ENCODE assay signal across 8 cellular contexts in genomic region chr18:26657618-26658581, GRCh38.
DNase-seq lines count a peak whose midpoint lies in the region; ATAC-seq and TF ChIP-seq lines count a peak whose summit lies in the region.

No MANE protein-coding gene starts in this region.

- intact Hi-C loops in tibial artery (cut with DNase I; ENCODE audit: low total_unique reads): loop anchor here (2.0 kb wide), 1 partner anchor 109 kb away; the partner anchor contains the start of gene KCTD1

- WGBS in liver: 14% methylated on average over 16 of the region's 16 CpGs

- H3K4me1 ChIP-seq in liver (ENCODE audit: control insufficient read depth in 4 of 4, insufficient read depth in 4 of 4, low read length in 3 of 4): peaks cover 3 to 19% (median 18%) of the 10 kb centered on the region in 4 donors
- H3K4me1 ChIP-seq in tibial artery: peaks cover 0 to 20% (median 16%) of the 10 kb centered on the region in 4 donors
- no peaks in the 10 kb centered on the region for H3K4me1 ChIP-seq in effector memory CD4-positive, alpha-beta T cell (ENCODE audit: control insufficient read depth, insufficient read depth, low read length, poor library complexity, severe bottlenecking)

- no peaks in the 10 kb centered on the region for H3K9me3 Mint-ChIP-seq in activated CD8-positive, alpha-beta memory T cell treated with anti-CD3 and anti-CD28 coated beads, Interleukin-2, amount 10 ng/mL, durations not matched to agents 7 days and 5 days (ENCODE audit: low read depth)
- no peaks in the 10 kb centered on the region for H3K9me3 Mint-ChIP-seq in activated naive CD8-positive, alpha-beta T cell treated with anti-CD3 and anti-CD28 coated beads for 36 hours

- no peak for DNase-seq in activated CD8-positive, alpha-beta memory T cell treated with anti-CD3 and anti-CD28 coated beads, Interleukin-2, amount 10 ng/mL, durations not matched to agents 7 days and 5 days
- no peak for DNase-seq in activated CD8-positive, alpha-beta memory T cell treated with anti-CD3 and anti-CD28 coated beads for 24 hours
- DNase-seq in activated naive CD8-positive, alpha-beta T cell treated with anti-CD3 and anti-CD28 coated beads for 36 hours: no peak
- DNase-seq in tibial artery: no peak
- DNase-seq in effector memory CD4-positive, alpha-beta T cell: no peak

- H3K27ac ChIP-seq in liver (ENCODE audit: low read depth in 1 of 2, low read length in 2 of 2) (peak overlapping the region in 1 of 2 donors; percentile 81), tibial artery (peak overlapping the region; percentile 86 to 87)
- no peak overlapping the region for H3K27ac ChIP-seq in effector memory CD4-positive, alpha-beta T cell (ENCODE audit: insufficient read depth, low read length, poor library complexity, severe bottlenecking)

- no peaks in the 10 kb centered on the region for H3K36me3 Mint-ChIP-seq in activated CD8-positive, alpha-beta memory T cell treated with anti-CD3 and anti-CD28 coated beads, Interleukin-2, amount 10 ng/mL, durations not matched to agents 7 days and 5 days
- H3K36me3 Mint-ChIP-seq in activated naive CD8-positive, alpha-beta T cell treated with anti-CD3 and anti-CD28 coated beads for 36 hours: no peaks in the 10 kb centered on the region

- H3K27ac Mint-ChIP-seq in activated CD8-positive, alpha-beta memory T cell treated with anti-CD3 and anti-CD28 coated beads, Interleukin-2, amount 10 ng/mL, durations not matched to agents 7 days and 5 days: peak overlapping the region; percentile 30
- no peak overlapping the region for H3K27ac Mint-ChIP-seq in activated naive CD8-positive, alpha-beta T cell treated with anti-CD3 and anti-CD28 coated beads for 36 hours

- no peak for TF ChIP-seq CTCF in liver (IDR thresholded peaks at IDR 0.05; ENCODE audit: low read depth, low read length, missing input control)
- TF ChIP-seq CTCF in tibial artery (IDR thresholded peaks at IDR 0.05): no peak

- H3K9ac ChIP-seq in liver (ENCODE audit: low read depth in 1 of 2, low read length in 2 of 2): peak overlapping the region; percentile 43 to 85

- H3K4me3 ChIP-seq in liver (ENCODE audit: low read depth in 1 of 3, low read length in 3 of 3) (peak overlapping the region; percentile 62 to 99 (median 95)), tibial artery (peak overlapping the region; percentile 76 to 91)
- no peak overlapping the region for H3K4me3 ChIP-seq in effector memory CD4-positive, alpha-beta T cell (ENCODE audit: insufficient read depth, low read depth, low read length, poor library complexity, severe bottlenecking)

- H3K27me3 ChIP-seq in liver (ENCODE audit: control insufficient read depth in 4 of 4, insufficient read depth in 4 of 4, low read length in 3 of 4): no peaks in the 10 kb centered on the region
- H3K27me3 ChIP-seq in tibial artery: no peaks in the 10 kb centered on the region
- H3K27me3 ChIP-seq in effector memory CD4-positive, alpha-beta T cell (replicated peaks; ENCODE audit: control insufficient read depth, insufficient read depth, low read length, poor library complexity, severe bottlenecking): peaks cover 11% of the 10 kb centered on the region

- peaks cover 65% of the 10 kb centered on the region for H3K27me3 Mint-ChIP-seq in activated CD8-positive, alpha-beta memory T cell treated with anti-CD3 and anti-CD28 coated beads, Interleukin-2, amount 10 ng/mL, durations not matched to agents 7 days and 5 days
- peaks cover 69% of the 10 kb centered on the region for H3K27me3 Mint-ChIP-seq in activated naive CD8-positive, alpha-beta T cell treated with anti-CD3 and anti-CD28 coated beads for 36 hours

- no peaks in the 10 kb centered on the region for H3K9me3 ChIP-seq in liver (ENCODE audit: control insufficient read depth in 4 of 4, low read length in 3 of 4)
- H3K9me3 ChIP-seq in tibial artery: no peaks in the 10 kb centered on the region
- no peaks in the 10 kb centered on the region for H3K9me3 ChIP-seq in effector memory CD4-positive, alpha-beta T cell (ENCODE audit: control insufficient read depth, low read length)

- TF ChIP-seq RAD21 in liver (IDR thresholded peaks at IDR 0.05): no peak

- CTCF ChIA-PET in activated CD8-positive, alpha-beta memory T cell treated with anti-CD3 and anti-CD28 coated beads, Interleukin-2, amount 10 ng/mL, durations not matched to agents 7 days and 5 days (lab: Charles Lee): interaction anchor here (1.2 kb wide), 1 partner anchor 8 kb away, joined by 3 read pairs; no protein-coding TSS in a partner anchor

- peaks cover 11% of the 10 kb centered on the region for H3K4me1 Mint-ChIP-seq in activated CD8-positive, alpha-beta memory T cell treated with anti-CD3 and anti-CD28 coated beads, Interleukin-2, amount 10 ng/mL, durations not matched to agents 7 days and 5 days
- H3K4me1 Mint-ChIP-seq in activated naive CD8-positive, alpha-beta T cell treated with anti-CD3 and anti-CD28 coated beads for 36 hours: peaks cover 12% of the 10 kb centered on the region

- H3K4me3 Mint-ChIP-seq in activated CD8-positive, alpha-beta memory T cell treated with anti-CD3 and anti-CD28 coated beads, Interleukin-2, amount 10 ng/mL, durations not matched to agents 7 days and 5 days: peak overlapping the region; percentile 72
- H3K4me3 Mint-ChIP-seq in activated naive CD8-positive, alpha-beta T cell treated with anti-CD3 and anti-CD28 coated beads for 36 hours: peak overlapping the region; percentile 72

- no peak for ATAC-seq in activated CD8-positive, alpha-beta memory T cell treated with anti-CD3 and anti-CD28 coated beads, Interleukin-2, amount 10 ng/mL, durations not matched to agents 7 days and 5 days
- no peak for ATAC-seq in GM21447 (IDR thresholded peaks at IDR 0.05; ENCODE audit: unreplicated experiment)
- no peak for ATAC-seq in GM18517 (IDR thresholded peaks at IDR 0.05; ENCODE audit: unreplicated experiment)

- H3K36me3 ChIP-seq in liver (ENCODE audit: control insufficient read depth in 4 of 4, insufficient read depth in 3 of 4, low read depth in 1 of 4, low read length in 3 of 4) (no peaks in the 10 kb centered on the region), tibial artery (no peaks in the 10 kb centered on the region)
- H3K36me3 ChIP-seq in effector memory CD4-positive, alpha-beta T cell (ENCODE audit: control insufficient read depth, insufficient read depth, low read length): no peaks in the 10 kb centered on the region

TF ChIP-seq in liver, 16 proteins besides CTCF, POLR2A, EP300 and RAD21:
- TF ChIP-seq EGR1 (IDR thresholded peaks at IDR 0.05; ENCODE audit: low read depth in 2 of 2) (no peak), GABPA (IDR thresholded peaks at IDR 0.05 in 1 of 2, conservative IDR thresholded peaks at IDR 0.05 in 1 of 2) (no peak), NR2F2 (IDR thresholded peaks at IDR 0.05) (no peak), HNF4A (conservative IDR thresholded peaks at IDR 0.05) (no peak), SP1 (IDR thresholded peaks at IDR 0.05) (no peak), RXRA (IDR thresholded peaks at IDR 0.05) (no peak)
